Comparison of ENCODE assay signal across 19 cellular contexts in the genomic region with DNA sequence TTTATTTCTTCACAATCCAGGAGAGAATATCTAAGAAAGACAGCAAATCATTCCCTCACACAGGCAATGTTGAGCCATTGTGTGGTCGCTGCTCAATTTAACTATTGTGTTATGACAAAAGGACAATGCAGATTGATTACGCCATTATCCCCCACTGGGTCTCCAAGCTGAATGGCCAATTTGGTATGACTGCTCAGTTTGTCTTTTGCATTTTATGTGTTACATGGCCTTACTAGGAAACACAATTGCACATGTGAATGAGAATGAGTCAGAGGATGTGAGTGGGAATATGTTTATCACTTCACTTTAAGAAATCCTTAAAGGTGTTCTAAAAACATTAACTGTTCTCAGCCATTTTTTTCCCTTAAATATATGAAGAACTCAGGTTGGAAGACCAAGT.
DNase-seq lines count a peak whose midpoint lies in the region; FAIRE-seq and TF ChIP-seq lines count a peak whose summit lies in the region.
"Had no signal": no experiment of that assay in that cellular context is flagged by ENCODE, and none has a peak within 500 bp of the region (broad histone marks: within the 10 kb centered on the region; RNA-seq: fewer than 3 reads in every experiment).

No MANE protein-coding gene starts in this region.

- peak; percentile 71 for FAIRE-seq in endothelial cell of umbilical vein (lab: Jason Lieb, UNC)

- DNase-seq in NCI-H1417 (lab: John Stamatoyannopoulos, UW): peak in 2 of 3 experiments; percentile 42 to 81
- no peak for DNase-seq in NCI-H1417 treated with DMSO at 0.1 percent for 48 hours (lab: John Stamatoyannopoulos, UW)
- DNase-seq in NCI-H748 treated with DMSO at 0.1 percent for 48 hours (lab: John Stamatoyannopoulos, UW): peak; percentile 41
- DNase-seq in endothelial cell of umbilical vein (ENCODE audit: low read depth, low spot score): peak; percentile 79
- peak; percentile 47 for DNase-seq in retina
- no peak for DNase-seq in activated CD4-positive, CD25-positive, alpha-beta regulatory T cell (lab: John Stamatoyannopoulos, UW)
- DNase-seq in COLO668 (lab: John Stamatoyannopoulos, UW; ENCODE audit: unreplicated experiment): no peak
- no peak for DNase-seq in lower leg skin (ENCODE audit: low spot score in 2 of 2)
- DNase-seq: activated T-cell treated with anti-CD3 and anti-CD28 coated beads, Interleukin-2, amount 50 U/mL, for 1 hour; C1 segment of cervical spinal cord; effector CD4-positive, alpha-beta T cell; left ventricle myocardium superior; NCI-H1694 treated with DMSO at 0.1 percent for 48 hours; PC-9; stimulated activated CD4-positive, alpha-beta T cell treated with anti-CD3 and anti-CD28 coated beads, Interleukin-15, amount 100 ng/mL, for 24 hours; stimulated activated naive CD8-positive, alpha-beta T cell treated with anti-CD3 and anti-CD28 coated beads, Interleukin-15, Interleukin-2, amounts not matched to agents 100 U/mL and 50 U/mL, for 24 hours; upper lobe of left lung had no signal

- intact Hi-C loops in endothelial cell of umbilical vein (cut with micrococcal nuclease): loop anchor here (5.0 kb wide), 1 partner anchor 199 kb away; no protein-coding TSS in a partner anchor
- intact Hi-C loops in lower leg skin (cut with DNase I; ENCODE audit: low total_unique reads): no loop called here

- H4K20me1 ChIP-seq in endothelial cell of umbilical vein (replicated peaks; ENCODE audit: control insufficient read depth, extremely low read depth, insufficient read depth, low read length): no peaks in the 10 kb centered on the region

- no peak for TF ChIP-seq CTCF in endothelial cell of umbilical vein (IDR thresholded peaks at IDR 0.05; ENCODE audit: extremely low read depth in 1 of 2, insufficient read depth in 1 of 2, low read depth in 1 of 2, low read length in 2 of 2)
- TF ChIP-seq CTCF in lower leg skin (IDR thresholded peaks at IDR 0.05): no peak

- WGBS in lower leg skin, 2 donors: 82 to 83% methylated on average over 2 of the region's 2 CpGs

- TF ChIP-seq POLR2A in endothelial cell of umbilical vein (IDR thresholded peaks at IDR 0.05; ENCODE audit: low read depth, low read length) (no peak), lower leg skin (IDR thresholded peaks at IDR 0.05) (no peak)

- H3K4me3 ChIP-seq in endothelial cell of umbilical vein (replicated peaks in 1 of 3; ENCODE audit: insufficient read depth in 1 of 3, low read depth in 1 of 3, low read length in 3 of 3): no peak overlapping the region
- H3K4me3 ChIP-seq in lower leg skin (ENCODE audit: low read depth, poor library complexity, severe bottlenecking): no peak overlapping the region
- H3K4me3 ChIP-seq: cardiac muscle cell, PC-9, upper lobe of left lung had no signal

- peaks cover 12% of the 10 kb centered on the region for H3K4me1 ChIP-seq in endothelial cell of umbilical vein (ENCODE audit: control insufficient read depth, extremely low read depth, insufficient read depth, low read length)
- H3K4me1 ChIP-seq: upper lobe of left lung had no signal

- peak overlapping the region; percentile 10 for H3K27ac ChIP-seq in endothelial cell of umbilical vein (ENCODE audit: insufficient read depth, low read depth, low read length)
- H3K27ac ChIP-seq: cardiac muscle cell, KMS-11, PC-9, upper lobe of left lung had no signal

- H3K4me2 ChIP-seq in endothelial cell of umbilical vein (ENCODE audit: insufficient read depth, low read length): no peak overlapping the region
- H3K4me2 ChIP-seq: KMS-11, PC-9 had no signal

- no peaks in the 10 kb centered on the region for H3K79me2 ChIP-seq in endothelial cell of umbilical vein (ENCODE audit: control insufficient read depth, insufficient read depth, low read length)

- CTCF ChIA-PET in endothelial cell of umbilical vein (lab: Charles Lee): interaction anchor here (0.7 to 1.8 kb wide), 2 partner anchors 12 to 20 kb away, joined by 4 read pairs; no protein-coding TSS in a partner anchor

- no peaks in the 10 kb centered on the region for H3K9me3 ChIP-seq in endothelial cell of umbilical vein (replicated peaks; ENCODE audit: control insufficient read depth, insufficient read depth, low read length)
- H3K9me3 ChIP-seq: upper lobe of left lung had no signal

- POLR2A ChIA-PET in endothelial cell of umbilical vein (lab: Charles Lee): no interaction called here

- no peak overlapping the region for H2AFZ ChIP-seq in endothelial cell of umbilical vein (ENCODE audit: low read depth, low read length)
- H2AFZ ChIP-seq: PC-9 had no signal

- no peaks in the 10 kb centered on the region for H3K9me1 ChIP-seq in endothelial cell of umbilical vein (replicated peaks; ENCODE audit: control insufficient read depth, extremely low read depth, insufficient read depth, low read length)

- H3K36me3 ChIP-seq in endothelial cell of umbilical vein (ENCODE audit: control insufficient read depth in 2 of 2, extremely low read depth in 1 of 2, insufficient read depth in 2 of 2, low read length in 2 of 2): no peaks in the 10 kb centered on the region
- H3K36me3 ChIP-seq: cardiac muscle cell, upper lobe of left lung had no signal

- dilution Hi-C loops in endothelial cell of umbilical vein (cut with MboI; ENCODE audit: extremely low pct_ligation_motif_present, low sequenced_read_pairs): no loop called here

- no peaks in the 10 kb centered on the region for H3K27me3 ChIP-seq in endothelial cell of umbilical vein (ENCODE audit: control insufficient read depth in 2 of 2, insufficient read depth in 2 of 2, low read length in 2 of 2)
- H3K27me3 ChIP-seq: cardiac muscle cell, upper lobe of left lung had no signal

- BruUV-seq in endothelial cell of umbilical vein (replicated peaks; lab: Mats Ljungman, UMichigan): no TSS peak

- H3K9ac ChIP-seq in endothelial cell of umbilical vein (replicated peaks; ENCODE audit: extremely low read depth, insufficient read depth, low read length): no peak overlapping the region
- H3K9ac ChIP-seq: KMS-11 had no signal

TF ChIP-seq in endothelial cell of umbilical vein, 7 proteins besides CTCF, POLR2A, EP300 and RAD21:
- TF ChIP-seq FOS (IDR thresholded peaks at IDR 0.05; ENCODE audit: borderline replicate concordance, insufficient read depth, low read length) (peak; percentile 73), JUN (IDR thresholded peaks at IDR 0.05; ENCODE audit: borderline replicate concordance, insufficient read depth, insufficient read length, low read depth) (peak; percentile 58), MYC (IDR thresholded peaks at IDR 0.05; ENCODE audit: low read depth, low read length) (no peak)

Comparison
In these comparisons a context has a peak if more than half of its experiments do, and no peak if none do; other contexts are left out.
1. DNase-seq: peak in NCI-H1417 (2 of 3), NCI-H748 treated with DMSO at 0.1 percent for 48 hours (single experiment), endothelial cell of umbilical vein (single experiment) and retina (single experiment); none in NCI-H1417 treated with DMSO at 0.1 percent for 48 hours (single experiment), activated CD4-positive, CD25-positive, alpha-beta regulatory T cell (0 of 4), COLO668 (single experiment) and lower leg skin (0 of 2).